28 cellular contexts compared by ENCODE assay signal in the genomic region with DNA sequence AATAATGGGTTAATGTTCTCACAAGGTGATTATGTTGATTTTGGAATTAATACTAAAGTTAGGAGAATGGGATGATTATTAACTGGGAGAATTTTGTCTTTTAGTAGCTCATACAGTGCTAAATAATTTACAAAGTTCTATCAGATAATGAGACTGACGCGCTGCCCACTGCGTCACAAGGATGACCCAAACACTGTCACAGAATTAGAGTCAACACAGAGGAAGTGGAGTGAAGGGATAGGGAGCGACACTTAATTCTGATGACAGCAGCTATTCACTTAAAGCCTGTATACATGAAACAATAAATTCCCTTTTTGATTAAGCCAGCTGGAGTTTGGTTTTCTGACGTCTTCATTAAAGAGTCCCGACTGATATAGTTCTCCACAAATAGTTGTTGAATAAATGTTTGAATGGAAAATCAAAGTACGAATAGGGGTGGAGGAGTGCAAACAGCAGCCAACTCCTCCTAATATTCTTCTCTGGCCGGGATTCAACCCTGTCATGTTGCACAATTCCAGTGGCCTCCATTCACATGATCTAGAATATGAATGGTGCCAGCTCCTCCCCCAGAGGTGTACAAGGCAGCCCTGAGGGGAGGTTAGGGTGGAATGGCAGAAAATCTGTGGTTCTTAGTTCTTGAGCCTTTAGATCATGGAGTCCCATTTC.
DNase-seq lines count a peak whose midpoint lies in the region; ATAC-seq, FAIRE-seq and TF ChIP-seq lines count a peak whose summit lies in the region.
"Had no signal": no experiment of that assay in that cellular context is flagged by ENCODE, and none has a peak within 500 bp of the region (broad histone marks: within the 10 kb centered on the region; RNA-seq: fewer than 3 reads in every experiment).

No MANE protein-coding gene starts in this region.

- no peak for FAIRE-seq in urothelium cell line (lab: Jason Lieb, UNC)
- FAIRE-seq: kidney had no signal

- H3K4me1 ChIP-seq in heart right ventricle = peaks cover 0 to 42% (median 25%) of the 10 kb centered on the region in 9 donors
- H3K4me1 ChIP-seq: BLaER1 treated with 17β-estradiol and CSF1 and Interleukin-3, amounts not matched to agents 10 nM and 100 nM; Caco-2; upper lobe of right lung had no signal

- peaks cover 0 to 7% (median 0%) of the 10 kb centered on the region in 11 donors for H3K9me3 ChIP-seq in heart right ventricle
- H3K9me3 ChIP-seq: Caco-2, esophagus muscularis mucosa, upper lobe of right lung had no signal

- no peaks in the 10 kb centered on the region for H3K27me3 ChIP-seq in heart right ventricle
- H3K27me3 ChIP-seq: BLaER1 treated with 17β-estradiol and CSF1 and Interleukin-3, amounts not matched to agents 10 nM and 100 nM; esophagus muscularis mucosa; upper lobe of right lung had no signal

- peak; percentile 24 to 86 (median 62) for ATAC-seq in heart right ventricle
- peak; percentile 55 for ATAC-seq in omental fat pad (ENCODE audit: low FRiP score)
- ATAC-seq: activated T-cell treated with anti-CD3 and anti-CD28 coated beads, Interleukin-2, amount 50 U/mL, for 72 hours; upper lobe of right lung; WTC11 had no signal

- TF ChIP-seq CTCF in epithelial cell of esophagus (IDR thresholded peaks at IDR 0.05; ENCODE audit: insufficient read depth, low read depth, low read length, missing control alignments) (no peak), heart right ventricle (IDR thresholded peaks at IDR 0.05) (no peak), omental fat pad (IDR thresholded peaks at IDR 0.05) (no peak)

- H3K4me3 ChIP-seq in epithelial cell of esophagus (ENCODE audit: low read length) = no peak overlapping the region
- H3K4me3 ChIP-seq in heart right ventricle = no peak overlapping the region
- H3K4me3 ChIP-seq: BLaER1 treated with 17β-estradiol and CSF1 and Interleukin-3, amounts not matched to agents 10 nM and 100 nM; coronary artery; esophagus muscularis mucosa; upper lobe of right lung had no signal

- H3K36me3 ChIP-seq in heart right ventricle = no peaks in the 10 kb centered on the region
- H3K36me3 ChIP-seq: BLaER1 treated with 17β-estradiol and CSF1 and Interleukin-3, amounts not matched to agents 10 nM and 100 nM; esophagus muscularis mucosa; upper lobe of right lung had no signal

- intact Hi-C loops in heart right ventricle (cut with DNase I) = loop anchor here in 2 of 10 donors (5.0 kb wide), 2 partner anchors 35 to 45 kb away; no protein-coding TSS in a partner anchor

- DNase-seq in HCEC 1CT = peak; percentile 11
- peak; percentile 22 for DNase-seq in epithelial cell of esophagus (ENCODE audit: low read depth)
- DNase-seq in heart right ventricle = peak in 1 of 2 donors; percentile 11
- no peak for DNase-seq in omental fat pad (ENCODE audit: low spot score)
- DNase-seq in NCI-H774 (lab: John Stamatoyannopoulos, UW) = no peak
- DNase-seq in urothelium cell line (ENCODE audit: low spot score) = no peak
- no peak for DNase-seq in cerebellar cortex (ENCODE audit: low spot score)
- DNase-seq in CD1c-positive myeloid dendritic cell (ENCODE audit: extremely low spot score) = no peak
- DNase-seq: ACHN; activated CD4-positive, alpha-beta T cell treated with anti-CD3 and anti-CD28 coated beads, Interleukin-2, amount 50 U/mL, for 1 hour; activated naive CD4-positive, alpha-beta T cell; activated T-cell treated with anti-CD3 and anti-CD28 coated beads, Interleukin-2, amount 50 U/mL, for 72 hours; Caco-2; GF-D8; KBM-7; kidney; MM.1S; NCI-H1417; NCI-H2081; NCI-H446; retina; stimulated activated CD4-positive, alpha-beta T cell treated with anti-CD3 and anti-CD28 coated beads, Interleukin-2, amount 100 ng/mL, for 48 hours; T1000; upper lobe of right lung had no signal

- H3K27ac ChIP-seq in heart right ventricle = peak overlapping the region in 3 of 10 donors; percentile 28 to 77 (median 75)
- H3K27ac ChIP-seq: BLaER1 treated with 17β-estradiol and CSF1 and Interleukin-3, amounts not matched to agents 10 nM and 100 nM; coronary artery; upper lobe of right lung had no signal

- WGBS in heart right ventricle, 2 donors = 52 to 61% methylated on average over 8 of the region's 8 CpGs

Comparison
In these comparisons a context has a peak if more than half of its experiments do, and no peak if none do; other contexts are left out.
1. DNase-seq: peak in HCEC 1CT (single experiment) and epithelial cell of esophagus (single experiment); none in omental fat pad (single experiment), NCI-H774 (single experiment), urothelium cell line (single experiment), cerebellar cortex (single experiment) and CD1c-positive myeloid dendritic cell (single experiment).